8 cellular contexts compared by ENCODE assay signal in genomic region chr7:21426958-21427860, GRCh38. TPM values are rescaled to one million over a fixed set of nuclear protein-coding genes. Genes with fewer than 3 reads are reported as not detected.
DNase-seq lines count a peak whose midpoint lies in the region; ATAC-seq, FAIRE-seq and TF ChIP-seq lines count a peak whose summit lies in the region.

No MANE protein-coding gene starts in this region.

- peak overlapping the region; percentile 88 for H3K4me3 ChIP-seq in AG04450 (ENCODE audit: low read depth, low read length)
- H3K4me3 ChIP-seq in WERI-Rb-1 (ENCODE audit: low read depth, low read length) = peak overlapping the region; percentile 99
- peak overlapping the region; percentile 83 for H3K4me3 ChIP-seq in bronchial epithelial cell (ENCODE audit: low read depth, low read length)
- H3K4me3 ChIP-seq in small intestine (ENCODE audit: low read depth in 1 of 2, low read length in 2 of 2) = peak overlapping the region; percentile 55 to 65

- H3K27me3 ChIP-seq in AG04450 (ENCODE audit: control insufficient read depth, insufficient read depth, low read length) = no peaks in the 10 kb centered on the region
- no peaks in the 10 kb centered on the region for H3K27me3 ChIP-seq in WERI-Rb-1 (ENCODE audit: insufficient read depth, low read depth, severe bottlenecking)
- no peaks in the 10 kb centered on the region for H3K27me3 ChIP-seq in bronchial epithelial cell (ENCODE audit: control insufficient read depth, insufficient read depth, low read length)
- H3K27me3 ChIP-seq in small intestine (ENCODE audit: control insufficient read depth in 2 of 2, insufficient read depth in 2 of 2, low read length in 2 of 2) = no peaks in the 10 kb centered on the region

- H3K27ac ChIP-seq in AG04450 (ENCODE audit: low read depth, low read length) (peak overlapping the region; percentile 76), WERI-Rb-1 (peak overlapping the region; percentile 99), small intestine (ENCODE audit: low read depth in 1 of 2, low read length in 1 of 2) (peak overlapping the region; percentile 71 to 97)

- ATAC-seq in GM18907 (IDR thresholded peaks at IDR 0.05; ENCODE audit: unreplicated experiment) (peak; percentile 86), HG03139 (IDR thresholded peaks at IDR 0.05; ENCODE audit: unreplicated experiment) (peak; percentile 84)

- H3K36me3 ChIP-seq in WERI-Rb-1 = peaks cover 13% of the 10 kb centered on the region
- no peaks in the 10 kb centered on the region for H3K36me3 ChIP-seq in bronchial epithelial cell (ENCODE audit: control insufficient read depth, insufficient read depth, low read length)
- no peaks in the 10 kb centered on the region for H3K36me3 ChIP-seq in small intestine (ENCODE audit: control insufficient read depth in 2 of 2, insufficient read depth in 2 of 2, low read length in 2 of 2)

- H3K9me3 ChIP-seq in AG04450 (ENCODE audit: control insufficient read depth, insufficient read depth, low read length) = no peaks in the 10 kb centered on the region
- no peaks in the 10 kb centered on the region for H3K9me3 ChIP-seq in WERI-Rb-1 (ENCODE audit: severe bottlenecking)
- no peaks in the 10 kb centered on the region for H3K9me3 ChIP-seq in small intestine (ENCODE audit: control insufficient read depth, low read depth)

- TF ChIP-seq CTCF in AG04450 (IDR thresholded peaks at IDR 0.05; ENCODE audit: low read depth, low read length) (no peak), WERI-Rb-1 (IDR thresholded peaks at IDR 0.05; ENCODE audit: low read depth, low read length) (no peak), bronchial epithelial cell (IDR thresholded peaks at IDR 0.05; ENCODE audit: insufficient read depth, low read length, severe bottlenecking) (no peak)

- peaks cover 0 to 2% of the 10 kb centered on the region in 2 donors for H3K4me1 ChIP-seq in small intestine (ENCODE audit: control insufficient read depth in 2 of 2, insufficient read depth in 1 of 2, low read depth in 1 of 2, low read length in 1 of 2)

- WGBS in small intestine, 3 donors = 0 to 1% (median 0%) methylated on average over 69 to 78 of the region's 78 CpGs

- DNase-seq in AG04450 (ENCODE audit: low read depth, low spot score) = peak; percentile 96
- DNase-seq in NCI-H2196 treated with DMSO at 0.1 percent for 48 hours (lab: John Stamatoyannopoulos, UW; ENCODE audit: unreplicated experiment) = peak; percentile 99
- DNase-seq in WERI-Rb-1 = peak; percentile 99
- peak; percentile 91 for DNase-seq in bronchial epithelial cell (ENCODE audit: low read depth)
- DNase-seq in iPS-NIHi11 (ENCODE audit: low spot score) = peak; percentile 95
- peak; percentile 98 for DNase-seq in small intestine

- POLR2A ChIA-PET in AG04450 (lab: Yijun Ruan, JAX) = interaction anchor here (0.6 to 1.5 kb wide), 4 partner anchors 518 to 1718 kb away, joined by 3 to 7 read pairs (median 5); partner anchors contain the start of genes CDCA7L and ITGB8

- CTCF ChIA-PET in AG04450 (lab: Charles Lee) = interaction anchor here (0.8 to 1.4 kb wide), 2 partner anchors 15 to 22 kb away, joined by 4 read pairs; no protein-coding TSS in a partner anchor

- no peak for FAIRE-seq in bronchial epithelial cell (lab: Jason Lieb, UNC)
- FAIRE-seq in small intestine (lab: Jason Lieb, UNC) = no peak

RNA-seq across cellular contexts. Expression of gene SP4, which starts 0.7 kb away (rescaled TPM):
- polyA plus RNA-seq in AG04450 (2011; rRNA removed) = 1.8 and 2.3 TPM in 2 replicates
- 4.9 and 6.6 TPM in 2 replicates for polyA minus RNA-seq in AG04450 (2011; rRNA and poly(A)+ RNA removed)
- 5.3 and 7.3 TPM in 2 replicates for total RNA-seq in bronchial epithelial cell
- 1 to 10 TPM in 2 of 3 donors, under 1 TPM in 1; 0.45 to 1.4 (median 1.1) TPM for polyA plus RNA-seq in small intestine

Comparison
In these comparisons a context has a peak if more than half of its experiments do, and no peak if none do; other contexts are left out.
1. Peak in every context shown above with its lines: DNase-seq, ATAC-seq, H3K4me3 ChIP-seq and H3K27ac ChIP-seq.